ENCODE assay signal across 14 cellular contexts in genomic region chr12:124842073-124842749, GRCh38. TPM values are rescaled to one million over a fixed set of nuclear protein-coding genes. Genes with fewer than 3 reads are reported as not detected.
DNase-seq lines count a peak whose midpoint lies in the region; ATAC-seq and TF ChIP-seq lines count a peak whose summit lies in the region.
"Had no signal": no experiment of that assay in that cellular context is flagged by ENCODE, and none has a peak within 500 bp of the region (broad histone marks: within the 10 kb centered on the region; RNA-seq: fewer than 3 reads in every experiment).

No MANE protein-coding gene starts in this region.

- no peak overlapping the region for H2BK120ac ChIP-seq in mesendoderm (ENCODE audit: low read depth, low read length)

- no peak overlapping the region for H3K4me2 ChIP-seq in mesendoderm (ENCODE audit: low read length)

- H3K36me3 Mint-ChIP-seq in effector memory CD8-positive, alpha-beta T cell (ENCODE audit: insufficient read depth) = no peaks in the 10 kb centered on the region
- H3K36me3 Mint-ChIP-seq: CD4-positive, CD25-positive, alpha-beta regulatory T cell had no signal

- DNase-seq in Panc1 (ENCODE audit: low read depth, low spot score) (no peak), mesendoderm (no peak), suprapubic skin (ENCODE audit: low spot score in 2 of 2) (no peak), NCI-H748 treated with DMSO at 0.1 percent for 48 hours (lab: John Stamatoyannopoulos, UW) (no peak), NCI-H2196 treated with DMSO at 0.1 percent for 48 hours (lab: John Stamatoyannopoulos, UW; ENCODE audit: unreplicated experiment) (no peak), AG20443 (ENCODE audit: low spot score) (no peak)
- no peak for DNase-seq in effector memory CD8-positive, alpha-beta T cell
- DNase-seq: activated naive CD8-positive, alpha-beta T cell treated with anti-CD3 and anti-CD28 coated beads for 36 hours; CD4-positive, CD25-positive, alpha-beta regulatory T cell; Kasumi-1; PC-3; stimulated activated naive CD4-positive, alpha-beta T cell had no signal

- H4K5ac ChIP-seq in mesendoderm (ENCODE audit: low read length) = no peak overlapping the region

- peaks cover 50% of the 10 kb centered on the region for H3K4me1 ChIP-seq in Panc1 (ENCODE audit: control insufficient read depth, insufficient read depth, low read length)
- peaks cover 3% of the 10 kb centered on the region for H3K4me1 ChIP-seq in mesendoderm (ENCODE audit: control insufficient read depth, low read depth, low read length)
- H3K4me1 ChIP-seq in suprapubic skin = peaks cover 42% of the 10 kb centered on the region

- no TSS peak for BruUV-seq in Panc1 (replicated peaks; lab: Mats Ljungman, UMichigan)

- no peak overlapping the region for H3K23ac ChIP-seq in mesendoderm (ENCODE audit: low read length)

- H3K4me1 Mint-ChIP-seq in effector memory CD8-positive, alpha-beta T cell (ENCODE audit: low read depth in 2 of 2) = peaks cover 0 to 1% of the 10 kb centered on the region in 2 donors
- H3K4me1 Mint-ChIP-seq: activated naive CD8-positive, alpha-beta T cell treated with anti-CD3 and anti-CD28 coated beads for 36 hours had no signal

- CTCF ChIA-PET in Panc1 (lab: Charles Lee) = interaction anchor here (0.6 kb wide), 2 partner anchors 36 to 56 kb away, joined by 3 to 12 read pairs; no protein-coding TSS in a partner anchor

- H3K9ac ChIP-seq in mesendoderm (ENCODE audit: low read length) = no peak overlapping the region

- H3K27me3 Mint-ChIP-seq in effector memory CD8-positive, alpha-beta T cell = no peaks in the 10 kb centered on the region
- H3K27me3 Mint-ChIP-seq: activated naive CD8-positive, alpha-beta T cell treated with anti-CD3 and anti-CD28 coated beads for 36 hours had no signal

- POLR2A ChIA-PET in Panc1 (lab: Charles Lee) = no interaction called here

- H3K79me2 ChIP-seq in mesendoderm (ENCODE audit: control insufficient read depth, insufficient read depth, low read length) = peaks cover 3% of the 10 kb centered on the region

- H3K27ac ChIP-seq in Panc1 (ENCODE audit: low read length) (peak overlapping the region; percentile 69), mesendoderm (ENCODE audit: low read depth, low read length) (no peak overlapping the region), suprapubic skin (peak overlapping the region; percentile 4)

- peak overlapping the region; percentile 33 to 71 for H3K27ac Mint-ChIP-seq in effector memory CD8-positive, alpha-beta T cell
- H3K27ac Mint-ChIP-seq: activated naive CD8-positive, alpha-beta T cell treated with anti-CD3 and anti-CD28 coated beads for 36 hours; T-helper 1 cell treated with Interleukin-12 subunit alpha and Interleukin-12 subunit beta and Interleukin-4 antibody, amounts not matched to agents 30 μg/mL and 1 μg/mL, for 36 hours had no signal

- TF ChIP-seq EP300 in suprapubic skin (IDR thresholded peaks at IDR 0.05) = no peak

- peaks cover 16% of the 10 kb centered on the region for H3K79me1 ChIP-seq in mesendoderm (ENCODE audit: low read length)

- H4K8ac ChIP-seq in mesendoderm (ENCODE audit: low read depth, low read length) = no peak overlapping the region

- no peak for TF ChIP-seq POLR2A in suprapubic skin (IDR thresholded peaks at IDR 0.05)

- in situ Hi-C loops in Panc1 (cut with HindIII; ENCODE audit: low pct_unique_long_range_greater_than_20kb, low sequenced_read_pairs) = no loop called here

- H2BK15ac ChIP-seq in mesendoderm (replicated peaks; ENCODE audit: low read depth) = no peak overlapping the region

- H3K18ac ChIP-seq in mesendoderm (ENCODE audit: low read length) = no peak overlapping the region

- no peaks in the 10 kb centered on the region for H3K9me3 Mint-ChIP-seq in effector memory CD8-positive, alpha-beta T cell
- H3K9me3 Mint-ChIP-seq: activated naive CD8-positive, alpha-beta T cell treated with anti-CD3 and anti-CD28 coated beads for 36 hours; CD4-positive, CD25-positive, alpha-beta regulatory T cell; T-helper 1 cell treated with Interleukin-12 subunit alpha and Interleukin-12 subunit beta and Interleukin-4 antibody, amounts not matched to agents 30 μg/mL and 1 μg/mL, for 36 hours had no signal

- H3K4me3 Mint-ChIP-seq in effector memory CD8-positive, alpha-beta T cell = no peak overlapping the region
- H3K4me3 Mint-ChIP-seq: activated naive CD8-positive, alpha-beta T cell treated with anti-CD3 and anti-CD28 coated beads for 36 hours; CD4-positive, CD25-positive, alpha-beta regulatory T cell; T-helper 1 cell treated with Interleukin-12 subunit alpha and Interleukin-12 subunit beta and Interleukin-4 antibody, amounts not matched to agents 30 μg/mL and 1 μg/mL, for 36 hours had no signal

- H2BK5ac ChIP-seq in mesendoderm (ENCODE audit: low read length) = no peak overlapping the region

- H3K56ac ChIP-seq in mesendoderm (ENCODE audit: low read length) = peak overlapping the region; percentile 0

- H3K4me3 ChIP-seq in Panc1 (ENCODE audit: low read depth in 2 of 2, low read length in 2 of 2) (no peak overlapping the region), mesendoderm (ENCODE audit: low read length) (no peak overlapping the region), suprapubic skin (no peak overlapping the region)

- H2AK5ac ChIP-seq in mesendoderm (ENCODE audit: low read length) = no peak overlapping the region

- no peaks in the 10 kb centered on the region for H3K9me3 ChIP-seq in Panc1 (ENCODE audit: control insufficient read depth, insufficient read depth, low read depth, low read length)
- H3K9me3 ChIP-seq in suprapubic skin = no peaks in the 10 kb centered on the region

- TF ChIP-seq CTCF in Panc1 (IDR thresholded peaks at IDR 0.05) = no peak
- no peak for TF ChIP-seq CTCF in suprapubic skin (IDR thresholded peaks at IDR 0.05)

- WGBS in mesendoderm (ENCODE audit: extremely low coverage, insufficient coverage, low lambda C conversion rate) = no CpG with 5 or more reads among the region's 14 CpGs
- 56% methylated on average over 11 of the region's 14 CpGs for WGBS in suprapubic skin

- H3K36me3 ChIP-seq in Panc1 (ENCODE audit: control insufficient read depth, insufficient read depth, low read length) (no peaks in the 10 kb centered on the region), mesendoderm (ENCODE audit: control insufficient read depth, insufficient read depth, low read length) (no peaks in the 10 kb centered on the region), suprapubic skin (no peaks in the 10 kb centered on the region)

- no peak overlapping the region for H3K4ac ChIP-seq in mesendoderm (ENCODE audit: low read depth, low read length)

- H3K27me3 ChIP-seq in Panc1 (ENCODE audit: control insufficient read depth, insufficient read depth, low read length) (no peaks in the 10 kb centered on the region), mesendoderm (ENCODE audit: insufficient read depth, low read length, poor library complexity) (no peaks in the 10 kb centered on the region), suprapubic skin (no peaks in the 10 kb centered on the region)

- intact Hi-C loops in Panc1 (cut with micrococcal nuclease; ENCODE audit: unreplicated experiment) = no loop called here

- ATAC-seq in Panc1 = no peak
- ATAC-seq in effector memory CD8-positive, alpha-beta T cell (replicated peaks) = no peak
- ATAC-seq in HG03521 (IDR thresholded peaks at IDR 0.05; ENCODE audit: unreplicated experiment) = no peak
- ATAC-seq: PC-3 had no signal

RNA-seq across cellular contexts. Expression of gene SCARB1, which starts 21.5 kb away (rescaled TPM):
- 359 TPM for total RNA-seq in Panc1 (2021; ENCODE audit: unreplicated experiment)
- polyA plus RNA-seq in Panc1 (2012; ENCODE audit: insufficient read length) = 1,007 TPM
- polyA plus RNA-seq in mesendoderm (2013, experiment 1 of 2) = 55.4 TPM
- 56.4 TPM for polyA plus RNA-seq in mesendoderm (2013, experiment 2 of 2)
- 10 to 100 TPM; 25.6 to 38.1 (median 29.0) TPM for total RNA-seq in suprapubic skin
